ENCODE assay signal across 18 cellular contexts in the genomic region with DNA sequence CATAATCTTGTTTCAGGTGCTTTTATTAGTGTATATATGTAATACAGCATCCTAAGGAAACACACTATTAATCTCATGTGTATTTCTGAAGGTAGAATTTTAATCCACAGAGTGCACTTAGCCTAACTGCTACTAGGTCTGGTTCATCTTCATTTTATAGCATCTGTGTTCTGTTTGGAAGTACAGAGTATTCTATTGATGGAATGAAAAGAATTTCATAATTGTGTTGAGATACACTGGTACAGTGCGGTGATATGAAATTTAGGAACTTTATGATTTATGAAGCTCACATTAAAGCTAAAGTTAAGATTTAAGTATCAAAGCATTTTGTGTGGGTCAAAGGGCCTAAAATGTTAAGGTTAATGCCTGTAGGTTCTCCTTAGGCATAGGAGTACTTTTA. TPM values are rescaled to one million over a fixed set of nuclear protein-coding genes. Genes with fewer than 3 reads are reported as not detected.
DNase-seq lines count a peak whose midpoint lies in the region; ATAC-seq and TF ChIP-seq lines count a peak whose summit lies in the region.
"Had no signal": no experiment of that assay in that cellular context is flagged by ENCODE, and none has a peak within 500 bp of the region (broad histone marks: within the 10 kb centered on the region; RNA-seq: fewer than 3 reads in every experiment).

No MANE protein-coding gene starts in this region.

- H3K27ac Mint-ChIP-seq in glutamatergic neuron (ENCODE audit: unreplicated experiment), result no peak overlapping the region
- no peak overlapping the region for H3K27ac Mint-ChIP-seq in neural crest cell (ENCODE audit: unreplicated experiment)
- H3K27ac Mint-ChIP-seq in type B pancreatic cell, result no peak overlapping the region
- H3K27ac Mint-ChIP-seq in activated naive CD8-positive, alpha-beta T cell treated with anti-CD3 and anti-CD28 coated beads, Interleukin-2, amount 50 U/mL, for 24 hours, result no peak overlapping the region
- H3K27ac Mint-ChIP-seq: CD8-positive, alpha-beta T cell; H9; IgD-negative memory B cell had no signal

- ATAC-seq in SK-N-SH treated with all-trans-retinoic acid at 6 μM for 48 hours, result no peak
- no peak for ATAC-seq in activated naive CD8-positive, alpha-beta T cell treated with anti-CD3 and anti-CD28 coated beads, Interleukin-2, amount 50 U/mL, for 24 hours
- ATAC-seq: CD8-positive, alpha-beta T cell had no signal

- peaks cover 12% of the 10 kb centered on the region for H3K9me3 Mint-ChIP-seq in glutamatergic neuron (ENCODE audit: unreplicated experiment)
- no peaks in the 10 kb centered on the region for H3K9me3 Mint-ChIP-seq in neural crest cell
- H3K9me3 Mint-ChIP-seq in type B pancreatic cell, result no peaks in the 10 kb centered on the region
- peaks cover 6% of the 10 kb centered on the region for H3K9me3 Mint-ChIP-seq in activated naive CD8-positive, alpha-beta T cell treated with anti-CD3 and anti-CD28 coated beads, Interleukin-2, amount 50 U/mL, for 24 hours
- H3K9me3 Mint-ChIP-seq: CD8-positive, alpha-beta T cell had no signal

- no peaks in the 10 kb centered on the region for H3K9me2 ChIP-seq in SK-N-SH

- H3K4me3 ChIP-seq in SK-N-SH (ENCODE audit: low read depth in 2 of 2, low read length in 1 of 2), result no peak overlapping the region
- H3K4me3 ChIP-seq: BLaER1 had no signal

- H3K9ac ChIP-seq in SK-N-SH, result no peak overlapping the region
- H3K9ac ChIP-seq: BLaER1 had no signal

- peaks cover 26% of the 10 kb centered on the region for H3K27me3 ChIP-seq in SK-N-SH (ENCODE audit: insufficient read depth)

- no peak overlapping the region for H3K4me2 ChIP-seq in SK-N-SH
- H3K4me2 ChIP-seq: BLaER1 had no signal

- TF ChIP-seq RAD21 in SK-N-SH (IDR thresholded peaks at IDR 0.05; ENCODE audit: low read length), result no peak

- H3K36me3 ChIP-seq in SK-N-SH (replicated peaks in 1 of 2; ENCODE audit: control insufficient read depth in 1 of 2, insufficient read depth in 2 of 2, low read length in 1 of 2), result no peaks in the 10 kb centered on the region
- H3K36me3 ChIP-seq: BLaER1 had no signal

- H3K4me1 Mint-ChIP-seq in glutamatergic neuron (ENCODE audit: low read depth, unreplicated experiment) (peaks cover 20% of the 10 kb centered on the region), neural crest cell (peaks cover 29% of the 10 kb centered on the region), type B pancreatic cell (ENCODE audit: unreplicated experiment) (peaks cover 4% of the 10 kb centered on the region)
- peaks cover 7% of the 10 kb centered on the region for H3K4me1 Mint-ChIP-seq in activated naive CD8-positive, alpha-beta T cell treated with anti-CD3 and anti-CD28 coated beads, Interleukin-2, amount 50 U/mL, for 24 hours
- H3K4me1 Mint-ChIP-seq: IgD-negative memory B cell had no signal

- CTCF ChIA-PET in SK-N-SH (lab: Yijun Ruan, JAX), result no interaction called here

- no peak overlapping the region for H2AFZ ChIP-seq in SK-N-SH (ENCODE audit: low read depth)

- no peaks in the 10 kb centered on the region for H4K20me1 ChIP-seq in SK-N-SH (ENCODE audit: insufficient read depth)
- H4K20me1 ChIP-seq: BLaER1 had no signal

- TF ChIP-seq EP300 in SK-N-SH (IDR thresholded peaks at IDR 0.05; ENCODE audit: borderline replicate concordance in 1 of 2, low read depth in 1 of 2, low read length in 1 of 2), result no peak

- DNase-seq in SK-N-SH (no peak), glutamatergic neuron (no peak), neural crest cell (ENCODE audit: low read depth, low spot score) (no peak), type B pancreatic cell (ENCODE audit: extremely low spot score, unreplicated experiment) (no peak), DMS 273 treated with DMSO at 0.1 percent for 48 hours (lab: John Stamatoyannopoulos, UW) (no peak), GOT3 (lab: John Stamatoyannopoulos, UW) (no peak)
- DNase-seq in activated naive CD8-positive, alpha-beta T cell treated with anti-CD3 and anti-CD28 coated beads, Interleukin-2, amount 50 U/mL, for 24 hours, result no peak
- DNase-seq: 8988T; CD8-positive, alpha-beta T cell; DMS79; H9; Kasumi-1; NCI-H1105; NCI-H187 had no signal

- 80% methylated on average over 1 of the region's 1 CpG for WGBS in SK-N-SH (ENCODE audit: low lambda C conversion rate)

- TF ChIP-seq CTCF in SK-N-SH (IDR thresholded peaks at IDR 0.05) (no peak), glutamatergic neuron (IDR thresholded peaks at IDR 0.05; ENCODE audit: partially characterized antibody, unreplicated experiment) (no peak), neural crest cell (conservative IDR thresholded peaks at IDR 0.05) (no peak), type B pancreatic cell (conservative IDR thresholded peaks at IDR 0.05) (no peak)

- H3K4me3 Mint-ChIP-seq in glutamatergic neuron (ENCODE audit: unreplicated experiment) (peak overlapping the region; percentile 92), neural crest cell (peak overlapping the region; percentile 79), type B pancreatic cell (peak overlapping the region; percentile 22)
- H3K4me3 Mint-ChIP-seq in activated naive CD8-positive, alpha-beta T cell treated with anti-CD3 and anti-CD28 coated beads, Interleukin-2, amount 50 U/mL, for 24 hours, result no peak overlapping the region
- H3K4me3 Mint-ChIP-seq: CD8-positive, alpha-beta T cell; H9; IgD-negative memory B cell had no signal

- POLR2A ChIA-PET in SK-N-SH (lab: Yijun Ruan, JAX), result no interaction called here

- H3K4me1 ChIP-seq in SK-N-SH (ENCODE audit: control insufficient read depth in 1 of 2, insufficient read depth in 2 of 2, low read depth in 1 of 2, low read length in 1 of 2), result peaks cover 0 to 12% of the 10 kb centered on the region in 2 experiments; a peak in 3 of 4 replicates
- H3K4me1 ChIP-seq: BLaER1 had no signal

- H3K9me3 ChIP-seq in SK-N-SH, result no peaks in the 10 kb centered on the region

- no peak overlapping the region; a peak in 1 of 4 replicates for H3K27ac ChIP-seq in SK-N-SH (ENCODE audit: low read depth in 2 of 2, low read length in 1 of 2)
- H3K27ac ChIP-seq: BLaER1 had no signal

- no peaks in the 10 kb centered on the region for H3F3A ChIP-seq in SK-N-SH (replicated peaks; ENCODE audit: insufficient read depth)

- H3K27me3 Mint-ChIP-seq in glutamatergic neuron (ENCODE audit: unreplicated experiment) (peaks cover 15% of the 10 kb centered on the region), neural crest cell (ENCODE audit: low read depth) (peaks cover 31% of the 10 kb centered on the region), type B pancreatic cell (peaks cover 33% of the 10 kb centered on the region)
- H3K27me3 Mint-ChIP-seq in activated naive CD8-positive, alpha-beta T cell treated with anti-CD3 and anti-CD28 coated beads, Interleukin-2, amount 50 U/mL, for 24 hours, result peaks cover 22% of the 10 kb centered on the region

- H3K36me3 Mint-ChIP-seq in glutamatergic neuron (ENCODE audit: unreplicated experiment) (peaks cover 10% of the 10 kb centered on the region), neural crest cell (ENCODE audit: low read depth) (peaks cover 5% of the 10 kb centered on the region), type B pancreatic cell (no peaks in the 10 kb centered on the region)
- H3K36me3 Mint-ChIP-seq in activated naive CD8-positive, alpha-beta T cell treated with anti-CD3 and anti-CD28 coated beads, Interleukin-2, amount 50 U/mL, for 24 hours (ENCODE audit: low read depth), result peaks cover 6% of the 10 kb centered on the region
- H3K36me3 Mint-ChIP-seq: CD8-positive, alpha-beta T cell; IgD-negative memory B cell had no signal

- no peaks in the 10 kb centered on the region; the same call in 1 of the 2 replicates for H3K79me2 ChIP-seq in SK-N-SH (ENCODE audit: insufficient read depth)

TF ChIP-seq in SK-N-SH treated with all-trans-retinoic acid at 6 μM for 48 hours, 23 proteins besides CTCF, POLR2A, EP300 and RAD21:
- TF ChIP-seq ZNF8 (CRISPR knock-in tag; IDR thresholded peaks at IDR 0.05) (no peak), ISL1 (CRISPR knock-in tag; IDR thresholded peaks at IDR 0.05) (peak; percentile 50)

TF ChIP-seq in SK-N-SH, 30 proteins besides CTCF, POLR2A, EP300 and RAD21 (continues in another document):
- TF ChIP-seq, protein P1, sequence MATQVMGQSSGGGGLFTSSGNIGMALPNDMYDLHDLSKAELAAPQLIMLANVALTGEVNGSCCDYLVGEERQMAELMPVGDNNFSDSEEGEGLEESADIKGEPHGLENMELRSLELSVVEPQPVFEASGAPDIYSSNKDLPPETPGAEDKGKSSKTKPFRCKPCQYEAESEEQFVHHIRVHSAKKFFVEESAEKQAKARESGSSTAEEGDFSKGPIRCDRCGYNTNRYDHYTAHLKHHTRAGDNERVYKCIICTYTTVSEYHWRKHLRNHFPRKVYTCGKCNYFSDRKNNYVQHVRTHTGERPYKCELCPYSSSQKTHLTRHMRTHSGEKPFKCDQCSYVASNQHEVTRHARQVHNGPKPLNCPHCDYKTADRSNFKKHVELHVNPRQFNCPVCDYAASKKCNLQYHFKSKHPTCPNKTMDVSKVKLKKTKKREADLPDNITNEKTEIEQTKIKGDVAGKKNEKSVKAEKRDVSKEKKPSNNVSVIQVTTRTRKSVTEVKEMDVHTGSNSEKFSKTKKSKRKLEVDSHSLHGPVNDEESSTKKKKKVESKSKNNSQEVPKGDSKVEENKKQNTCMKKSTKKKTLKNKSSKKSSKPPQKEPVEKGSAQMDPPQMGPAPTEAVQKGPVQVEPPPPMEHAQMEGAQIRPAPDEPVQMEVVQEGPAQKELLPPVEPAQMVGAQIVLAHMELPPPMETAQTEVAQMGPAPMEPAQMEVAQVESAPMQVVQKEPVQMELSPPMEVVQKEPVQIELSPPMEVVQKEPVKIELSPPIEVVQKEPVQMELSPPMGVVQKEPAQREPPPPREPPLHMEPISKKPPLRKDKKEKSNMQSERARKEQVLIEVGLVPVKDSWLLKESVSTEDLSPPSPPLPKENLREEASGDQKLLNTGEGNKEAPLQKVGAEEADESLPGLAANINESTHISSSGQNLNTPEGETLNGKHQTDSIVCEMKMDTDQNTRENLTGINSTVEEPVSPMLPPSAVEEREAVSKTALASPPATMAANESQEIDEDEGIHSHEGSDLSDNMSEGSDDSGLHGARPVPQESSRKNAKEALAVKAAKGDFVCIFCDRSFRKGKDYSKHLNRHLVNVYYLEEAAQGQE (IDR thresholded peaks at IDR 0.05; ENCODE audit: low read depth, low read length), result no peak
- TF ChIP-seq TAF1 (IDR thresholded peaks at IDR 0.05; ENCODE audit: borderline replicate concordance, low read depth, low read length), result no peak

RNA-seq across cellular contexts. Expression of gene PCDH17, which starts 6.0 kb away (rescaled TPM):
- 0.13 and 0.21 TPM in 2 replicates for polyA plus RNA-seq in SK-N-SH (2012; rRNA removed)
- polyA plus RNA-seq in SK-N-SH (2012; cell fraction: cytosol; rRNA removed), result 0.13 and 0.35 TPM in 2 replicates
- 0.11 and 0.25 TPM in 2 replicates for polyA plus RNA-seq in SK-N-SH (2012; cell fraction: nucleus; rRNA removed)
- total RNA-seq in glutamatergic neuron (ENCODE audit: unreplicated experiment), result 51.8 TPM
- total RNA-seq in neural crest cell, result 14.4 and 14.6 TPM in 2 replicates
- 12.1 and 16.6 TPM in 2 replicates for total RNA-seq in type B pancreatic cell (ENCODE audit: low replicate concordance)
- total RNA-seq: CD8-positive, alpha-beta T cell; OCI-LY7 had no signal
- polyA plus RNA-seq: IgD-negative memory B cell had no signal
